ENCODE assay signal across 8 cellular contexts in genomic region chr3:179148446-179149238, GRCh38. TPM values are rescaled to one million over a fixed set of nuclear protein-coding genes. Genes with fewer than 3 reads are reported as not detected.
A peak's percentile ranks its signal among the peaks of the same experiment; 100 is the strongest.
DNase-seq lines count a peak whose midpoint lies in the region; FAIRE-seq and TF ChIP-seq lines count a peak whose summit lies in the region.

No MANE protein-coding gene starts in this region.

- no peaks in the 10 kb centered on the region for H3K9me3 ChIP-seq in small intestine (ENCODE audit: control insufficient read depth, low read depth)

- no peak for TF ChIP-seq CTCF in GM12875 (IDR thresholded peaks at IDR 0.05; ENCODE audit: borderline replicate concordance, insufficient read depth, low read depth, low read length)
- TF ChIP-seq CTCF in LNCaP clone FGC (IDR thresholded peaks at IDR 0.05; ENCODE audit: control insufficient read depth, extremely low read depth, insufficient read depth): no peak
- TF ChIP-seq CTCF in VCaP (conservative IDR thresholded peaks at IDR 0.05): no peak
- TF ChIP-seq CTCF in brain microvascular endothelial cell (IDR thresholded peaks at IDR 0.05; ENCODE audit: low read depth, low read length, missing control alignments): no peak

- WGBS in small intestine, 3 donors: 0 to 1% (median 0%) methylated on average over 49 to 89 of the region's 89 CpGs

- no peaks in the 10 kb centered on the region for H3K4me1 ChIP-seq in small intestine (ENCODE audit: control insufficient read depth in 2 of 2, insufficient read depth in 1 of 2, low read depth in 1 of 2, low read length in 1 of 2)

- in situ Hi-C loops in brain microvascular endothelial cell (cut with HindIII; ENCODE audit: low pct_ligation_motif_present, low sequenced_read_pairs): no loop called here

- H3K27ac ChIP-seq in VCaP: peak overlapping the region; percentile 93
- peak overlapping the region; percentile 78 for H3K27ac ChIP-seq in brain microvascular endothelial cell
- peak overlapping the region; percentile 95 to 97 for H3K27ac ChIP-seq in small intestine (ENCODE audit: low read depth in 1 of 2, low read length in 1 of 2)

- FAIRE-seq in H54 (lab: Jason Lieb, UNC): peak; percentile 91
- no peak for FAIRE-seq in small intestine (lab: Jason Lieb, UNC)

- H3K27me3 ChIP-seq in brain microvascular endothelial cell (replicated peaks) (no peaks in the 10 kb centered on the region), small intestine (ENCODE audit: control insufficient read depth in 2 of 2, insufficient read depth in 2 of 2, low read length in 2 of 2) (no peaks in the 10 kb centered on the region)

- TF ChIP-seq POLR2A in H54 (IDR thresholded peaks at IDR 0.05; ENCODE audit: low read depth, low read length): peak; percentile 38; the same call in 1 of the 2 replicates

- DNase-seq in H54 (ENCODE audit: insufficient read length, low spot score) (peak; percentile 45), LNCaP clone FGC (ENCODE audit: low read depth) (no peak), brain microvascular endothelial cell (peak; percentile 17), iPS-NIHi11 (ENCODE audit: low spot score) (peak; percentile 53), small intestine (peak; percentile 53), MV-4-11 (lab: John Stamatoyannopoulos, UW) (no peak)

- H3K36me3 ChIP-seq in brain microvascular endothelial cell (replicated peaks): peaks cover 4% of the 10 kb centered on the region
- no peaks in the 10 kb centered on the region for H3K36me3 ChIP-seq in small intestine (ENCODE audit: control insufficient read depth in 2 of 2, insufficient read depth in 2 of 2, low read length in 2 of 2)

- H3K4me3 ChIP-seq in GM12875 (ENCODE audit: low read depth, low read length) (peak overlapping the region; percentile 98), LNCaP clone FGC (ENCODE audit: low read depth, low read length) (peak overlapping the region; percentile 72), brain microvascular endothelial cell (ENCODE audit: low read depth, low read length) (peak overlapping the region; percentile 69), small intestine (ENCODE audit: low read depth in 1 of 2, low read length in 2 of 2) (peak overlapping the region; percentile 80 to 81)

RNA-seq across cellular contexts. Expression of gene PIK3CA, which starts 0.5 kb away (rescaled TPM):
- 1 to 10 TPM; 2.2 to 5.7 (median 3.6) TPM for polyA plus RNA-seq in small intestine

Comparison
In these comparisons a context has a peak if more than half of its experiments do, and no peak if none do; other contexts are left out.
1. DNase-seq: peak in H54 (single experiment), brain microvascular endothelial cell (single experiment), iPS-NIHi11 (single experiment) and small intestine (single experiment); none in LNCaP clone FGC (single experiment) and MV-4-11 (single experiment).
2. Peak in every context shown above with its lines, with median percentiles within 50 percentile points of each other: H3K4me3 ChIP-seq and H3K27ac ChIP-seq.